ENCODE assay signal across 20 cellular contexts in the genomic region with DNA sequence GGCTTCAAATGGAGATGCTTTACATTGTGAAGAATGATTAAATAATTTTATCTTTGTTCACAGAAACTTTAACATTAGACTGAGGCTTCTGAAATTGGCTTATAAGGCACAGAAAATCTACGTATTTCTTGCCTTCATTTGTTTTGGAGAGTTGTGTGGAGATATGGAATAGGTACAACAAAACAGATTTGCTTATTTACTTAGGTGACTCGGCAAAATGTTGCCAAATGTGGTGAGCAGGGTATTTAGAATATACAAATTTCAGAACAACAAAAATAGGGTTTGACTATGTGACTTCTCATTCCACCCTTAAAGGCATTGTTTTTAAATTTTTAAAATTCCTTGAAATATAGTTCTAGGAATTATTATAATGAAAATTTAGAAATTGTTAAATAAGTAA.
"Had no signal": no experiment of that assay in that cellular context is flagged by ENCODE, and none has a peak within 500 bp of the region (broad histone marks: within the 10 kb centered on the region; RNA-seq: fewer than 3 reads in every experiment).

No MANE protein-coding gene starts in this region.

- H3K4me1 ChIP-seq: SJCRH30 had no signal

- H3K4me3 ChIP-seq: SJCRH30 had no signal

- ATAC-seq: Panc1, PC-3, SK-N-SH treated with all-trans-retinoic acid at 6 μM for 48 hours had no signal

- H3K9me3 ChIP-seq: SJCRH30 had no signal

- H3K27ac ChIP-seq: RWPE1, SJCRH30 had no signal

- H3K36me3 ChIP-seq: SJCRH30 had no signal

- DNase-seq: KBM-7, MV-4-11, NCI-H1048, NCI-H1105 treated with DMSO at 0.1 percent for 48 hours, NCI-H1417 treated with DMSO at 0.1 percent for 48 hours, NCI-H146, NCI-H1694 treated with DMSO at 0.1 percent for 48 hours, NCI-H1930, NCI-H2081, NCI-H2107, NCI-H2227 treated with DMSO at 0.1 percent for 48 hours, NCI-H510A, NCI-H524 treated with DMSO at 0.1 percent for 48 hours, NCI-H774, PC-3, SHP77 treated with DMSO at 0.1 percent for 48 hours, SJCRH30 had no signal

- H3K27me3 ChIP-seq: SJCRH30 had no signal
